In genomic region chr4:186204103-186204559, GRCh38 we compare ENCODE assay signal across 10 cellular contexts.
A peak's percentile ranks its signal among the peaks of the same experiment; 100 is the strongest.
DNase-seq lines count a peak whose midpoint lies in the region; ATAC-seq and TF ChIP-seq lines count a peak whose summit lies in the region.
"Had no signal": no experiment of that assay in that cellular context is flagged by ENCODE, and none has a peak within 500 bp of the region (broad histone marks: within the 10 kb centered on the region; RNA-seq: fewer than 3 reads in every experiment).

No MANE protein-coding gene starts in this region.

- peak overlapping the region; percentile 62; the same call in 1 of the 2 replicates for H3K27ac ChIP-seq in MM.1S (ENCODE audit: low read length)
- H3K27ac ChIP-seq: KMS-11 had no signal

- H3K9me3 ChIP-seq in MM.1S (replicated peaks; ENCODE audit: insufficient read depth, low read length) = no peaks in the 10 kb centered on the region
- H3K9me3 ChIP-seq: thyroid gland had no signal

- no peak for TF ChIP-seq CTCF in MM.1S (IDR thresholded peaks at IDR 0.05; ENCODE audit: low read length)
- no peak for TF ChIP-seq CTCF in GM13977 (IDR thresholded peaks at IDR 0.05; ENCODE audit: extremely low read depth, insufficient read depth, missing control alignments)

- ATAC-seq in GM18498 (IDR thresholded peaks at IDR 0.05; ENCODE audit: unreplicated experiment) (peak; percentile 51), HG03521 (IDR thresholded peaks at IDR 0.05; ENCODE audit: unreplicated experiment) (no peak), GM18907 (IDR thresholded peaks at IDR 0.05; ENCODE audit: unreplicated experiment) (no peak)

- H3F3A ChIP-seq in MM.1S (ENCODE audit: insufficient read depth, low read length) = peaks cover 20% of the 10 kb centered on the region

- no peaks in the 10 kb centered on the region for H4K20me1 ChIP-seq in MM.1S (ENCODE audit: insufficient read depth, low read length)

- H3K27me3 ChIP-seq in MM.1S (replicated peaks; ENCODE audit: insufficient read depth, low read length) = no peaks in the 10 kb centered on the region
- H3K27me3 ChIP-seq: thyroid gland had no signal

- no peaks in the 10 kb centered on the region for H3K9me2 ChIP-seq in MM.1S (replicated peaks; ENCODE audit: insufficient read depth, low read length)

- peak overlapping the region; percentile 60 for H3K9ac ChIP-seq in MM.1S (ENCODE audit: low read length)
- H3K9ac ChIP-seq: KMS-11 had no signal

- no peaks in the 10 kb centered on the region for H3K36me3 ChIP-seq in MM.1S (replicated peaks; ENCODE audit: insufficient read depth, low read length)

- DNase-seq in MM.1S (peak; percentile 74), putamen (ENCODE audit: low spot score) (peak; percentile 39), Kasumi-1 (lab: John Stamatoyannopoulos, UW) (no peak), GM13977 (ENCODE audit: low spot score) (no peak)
- peak; percentile 76 for DNase-seq in central memory CD4-positive, alpha-beta T cell

- H2AFZ ChIP-seq in MM.1S (ENCODE audit: low read length) = peak overlapping the region; percentile 81

- H3K4me2 ChIP-seq in MM.1S (ENCODE audit: low read depth, low read length) = peak overlapping the region; percentile 69
- H3K4me2 ChIP-seq: KMS-11 had no signal

- peaks cover 15% of the 10 kb centered on the region for H3K4me1 ChIP-seq in MM.1S (ENCODE audit: low read length)

- in situ Hi-C loops in GM13977 (cut with MboI; ENCODE audit: low pct_unique_long_range_greater_than_20kb, low sequenced_read_pairs, unreplicated experiment) = no loop called here

- no peaks in the 10 kb centered on the region for H3K79me2 ChIP-seq in MM.1S (ENCODE audit: low read length)

- H3K4me3 ChIP-seq in MM.1S (ENCODE audit: low read length) = peak overlapping the region; percentile 53

Comparison
In these comparisons a context has a peak if more than half of its experiments do, and no peak if none do; other contexts are left out.
1. DNase-seq: peak in MM.1S (single experiment), central memory CD4-positive, alpha-beta T cell (single experiment) and putamen (single experiment); none in Kasumi-1 (0 of 2) and GM13977 (single experiment).